ENCODE assay signal across 1 cellular context in genomic region chr11:72751293-72752087, GRCh38.
TF ChIP-seq lines count a peak whose summit lies in the region.

No MANE protein-coding gene starts in this region.

TF ChIP-seq in GM12878, 131 proteins besides CTCF, POLR2A, EP300 and RAD21:
- no peak for TF ChIP-seq ELK1 (IDR thresholded peaks at IDR 0.05; ENCODE audit: low read depth, low read length)
- peak; percentile 57 for TF ChIP-seq RUNX3 (IDR thresholded peaks at IDR 0.05; ENCODE audit: low read length)
- TF ChIP-seq MYC (IDR thresholded peaks at IDR 0.05; ENCODE audit: insufficient read depth, insufficient read length, insufficient replicate concordance, low read length, severe bottlenecking): no peak
- TF ChIP-seq, protein P1, sequence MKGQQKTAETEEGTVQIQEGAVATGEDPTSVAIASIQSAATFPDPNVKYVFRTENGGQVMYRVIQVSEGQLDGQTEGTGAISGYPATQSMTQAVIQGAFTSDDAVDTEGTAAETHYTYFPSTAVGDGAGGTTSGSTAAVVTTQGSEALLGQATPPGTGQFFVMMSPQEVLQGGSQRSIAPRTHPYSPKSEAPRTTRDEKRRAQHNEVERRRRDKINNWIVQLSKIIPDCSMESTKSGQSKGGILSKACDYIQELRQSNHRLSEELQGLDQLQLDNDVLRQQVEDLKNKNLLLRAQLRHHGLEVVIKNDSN (IDR thresholded peaks at IDR 0.05; ENCODE audit: borderline replicate concordance, extremely low read length, insufficient read depth, low read depth, low read length): no peak
- TF ChIP-seq TCF3 (IDR thresholded peaks at IDR 0.05; ENCODE audit: borderline replicate concordance, insufficient read depth, low read depth, low read length): no peak
- TF ChIP-seq PAX8 (IDR thresholded peaks at IDR 0.05): no peak
- TF ChIP-seq GATAD2B (conservative IDR thresholded peaks at IDR 0.05; ENCODE audit: low read depth): 0 out of 2 replicates have a peak, but pooled peaks have one; percentile 24
- no peak for TF ChIP-seq TCF7 (IDR thresholded peaks at IDR 0.05; ENCODE audit: borderline replicate concordance)
- TF ChIP-seq SREBF1 (IDR thresholded peaks at IDR 0.05; ENCODE audit: low read length): no peak
- TF ChIP-seq MYB (IDR thresholded peaks at IDR 0.05; ENCODE audit: borderline replicate concordance, low read depth, low read length): no peak
- no peak for TF ChIP-seq ZNF384 (IDR thresholded peaks at IDR 0.05; ENCODE audit: borderline replicate concordance, low read depth, low read length)
- no peak for TF ChIP-seq SREBF2 (IDR thresholded peaks at IDR 0.05; ENCODE audit: low read length)
- TF ChIP-seq SUZ12 (IDR thresholded peaks at IDR 0.05; ENCODE audit: unreplicated experiment): no peak
- TF ChIP-seq IKZF1 (conservative IDR thresholded peaks at IDR 0.05): no peak
- TF ChIP-seq MEF2B (IDR thresholded peaks at IDR 0.05; ENCODE audit: partially characterized antibody, poor library complexity, severe bottlenecking): peak; percentile 24
- no peak for TF ChIP-seq IKZF2 (IDR thresholded peaks at IDR 0.05)
- TF ChIP-seq, protein P2, sequence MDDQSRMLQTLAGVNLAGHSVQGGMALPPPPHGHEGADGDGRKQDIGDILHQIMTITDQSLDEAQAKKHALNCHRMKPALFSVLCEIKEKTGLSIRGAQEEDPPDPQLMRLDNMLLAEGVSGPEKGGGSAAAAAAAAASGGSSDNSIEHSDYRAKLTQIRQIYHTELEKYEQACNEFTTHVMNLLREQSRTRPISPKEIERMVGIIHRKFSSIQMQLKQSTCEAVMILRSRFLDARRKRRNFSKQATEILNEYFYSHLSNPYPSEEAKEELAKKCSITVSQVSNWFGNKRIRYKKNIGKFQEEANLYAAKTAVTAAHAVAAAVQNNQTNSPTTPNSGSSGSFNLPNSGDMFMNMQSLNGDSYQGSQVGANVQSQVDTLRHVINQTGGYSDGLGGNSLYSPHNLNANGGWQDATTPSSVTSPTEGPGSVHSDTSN (IDR thresholded peaks at IDR 0.05; ENCODE audit: insufficient replicate concordance, low read depth, low read length): no peak
- no peak for TF ChIP-seq HDAC2 (IDR thresholded peaks at IDR 0.05)
- peak; percentile 44; the same call in 1 of the 2 replicates for TF ChIP-seq NR2F1 (conservative IDR thresholded peaks at IDR 0.05)
- no peak for TF ChIP-seq FOXM1 (IDR thresholded peaks at IDR 0.05; ENCODE audit: low read depth, low read length)
- TF ChIP-seq YBX1 (IDR thresholded peaks at IDR 0.05): no peak
- no peak for TF ChIP-seq RBBP5 (conservative IDR thresholded peaks at IDR 0.05)
- no peak for TF ChIP-seq ETV6 (conservative IDR thresholded peaks at IDR 0.05 in 1 of 2, IDR thresholded peaks at IDR 0.05 in 1 of 2; ENCODE audit: borderline replicate concordance in 1 of 2, low read depth in 1 of 2)
